ENCODE assay signal across 11 cellular contexts in the genomic region with DNA sequence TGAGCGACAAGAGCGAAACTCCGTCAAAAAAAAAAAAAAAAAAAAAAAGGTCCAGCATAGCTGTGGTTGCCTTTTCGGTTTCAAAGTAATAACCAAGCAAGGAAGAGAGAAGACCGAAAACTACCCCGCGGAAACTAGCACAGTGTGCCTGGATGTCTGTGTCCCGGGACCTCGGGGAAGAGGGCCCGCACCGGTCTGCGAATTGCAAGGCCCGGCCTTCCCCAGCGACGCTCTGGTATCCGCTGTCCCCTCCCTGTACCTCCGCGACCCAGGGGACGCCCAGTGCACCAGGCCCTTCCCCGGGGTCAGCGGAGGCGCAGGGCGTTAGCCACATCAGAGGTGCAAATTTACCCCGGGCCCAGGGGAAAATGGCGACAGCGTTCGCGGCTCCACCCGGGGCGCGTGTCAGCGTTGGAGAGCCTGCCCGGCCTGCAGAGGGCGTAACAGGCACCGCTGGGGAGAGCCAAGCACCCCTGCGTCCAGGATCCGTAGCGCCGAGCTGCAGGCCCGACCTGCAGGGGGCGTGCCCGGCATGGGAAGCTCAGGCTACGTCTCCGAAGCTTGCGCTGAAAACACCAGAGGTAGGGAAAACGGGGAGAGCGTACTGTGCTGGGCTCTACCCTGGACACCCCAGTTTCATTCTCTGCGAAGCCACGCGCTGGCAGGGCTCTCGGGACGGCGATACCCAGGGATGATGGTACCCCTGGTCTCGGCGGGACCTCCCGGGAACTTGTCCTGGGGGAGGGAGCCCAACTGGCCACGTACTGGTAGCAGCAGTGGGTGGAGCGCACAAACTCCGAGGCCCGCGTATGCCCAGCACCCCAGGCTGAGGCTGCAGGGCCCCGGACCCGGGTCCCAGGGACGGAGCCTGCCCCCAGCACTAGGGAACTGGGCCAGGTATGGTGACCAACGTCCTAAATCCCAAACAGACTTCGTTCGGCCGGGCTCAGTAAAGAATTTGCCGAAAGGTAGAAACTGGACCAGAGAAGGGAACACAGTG. TPM values are rescaled to one million over a fixed set of nuclear protein-coding genes. Genes with fewer than 3 reads are reported as not detected.
DNase-seq lines count a peak whose midpoint lies in the region; ATAC-seq and TF ChIP-seq lines count a peak whose summit lies in the region.
"Had no signal": no experiment of that assay in that cellular context is flagged by ENCODE, and none has a peak within 500 bp of the region (broad histone marks: within the 10 kb centered on the region; RNA-seq: fewer than 3 reads in every experiment).

No MANE protein-coding gene starts in this region.

- no peaks in the 10 kb centered on the region for H3K79me2 ChIP-seq in mesendoderm (ENCODE audit: control insufficient read depth, insufficient read depth, low read length)

- H3K4me3 ChIP-seq in A673 (ENCODE audit: low read depth, low read length, poor library complexity, severe bottlenecking) (no peak overlapping the region), epithelial cell of esophagus (ENCODE audit: low read length) (no peak overlapping the region), mesendoderm (ENCODE audit: low read length) (no peak overlapping the region)

- no CpG with 5 or more reads among the region's 69 CpGs for WGBS in mesendoderm (ENCODE audit: extremely low coverage, insufficient coverage, low lambda C conversion rate)

- H3K79me1 ChIP-seq in mesendoderm (ENCODE audit: low read length), result no peaks in the 10 kb centered on the region

- H3K9ac ChIP-seq in mesendoderm (ENCODE audit: low read length), result no peak overlapping the region

- H3K27me3 ChIP-seq in A673 (replicated peaks; ENCODE audit: insufficient read depth, low read depth, low read length, poor library complexity), result no peaks in the 10 kb centered on the region
- peaks cover 67% of the 10 kb centered on the region for H3K27me3 ChIP-seq in mesendoderm (ENCODE audit: insufficient read depth, low read length, poor library complexity)

- no peak overlapping the region for H2BK15ac ChIP-seq in mesendoderm (replicated peaks; ENCODE audit: low read depth)

- peaks cover 4% of the 10 kb centered on the region; the same call in 1 of the 2 replicates for H3K9me3 Mint-ChIP-seq in HFFc6

- DNase-seq in A673 (ENCODE audit: low spot score) (no peak), HFFc6 (no peak), epithelial cell of esophagus (ENCODE audit: low read depth) (peak; percentile 58), mesendoderm (peak; percentile 86), COR-L47 (lab: John Stamatoyannopoulos, UW) (no peak), AML-193 (lab: John Stamatoyannopoulos, UW) (no peak)
- DNase-seq: activated gamma-delta T cell, NCI-H187, tibial artery had no signal

- H3K4me1 ChIP-seq in A673 (ENCODE audit: insufficient read depth, low read length, poor library complexity, severe bottlenecking) (no peaks in the 10 kb centered on the region), mesendoderm (ENCODE audit: control insufficient read depth, low read depth, low read length) (no peaks in the 10 kb centered on the region)

- 0 out of 2 replicates have a peak, but pooled peaks have one; percentile 31 for TF ChIP-seq CTCF in A673 (conservative IDR thresholded peaks at IDR 0.05; ENCODE audit: low read depth, low read length)
- TF ChIP-seq CTCF in HFFc6 (IDR thresholded peaks at IDR 0.05), result peak; percentile 55
- TF ChIP-seq CTCF in epithelial cell of esophagus (IDR thresholded peaks at IDR 0.05; ENCODE audit: insufficient read depth, low read depth, low read length, missing control alignments), result peak; percentile 46

- no peak overlapping the region for H3K56ac ChIP-seq in mesendoderm (ENCODE audit: low read length)

- ATAC-seq in HG03432 (IDR thresholded peaks at IDR 0.05; ENCODE audit: unreplicated experiment) (no peak), HG02973 (IDR thresholded peaks at IDR 0.05; ENCODE audit: unreplicated experiment) (no peak)

- H3K27ac Mint-ChIP-seq in HFFc6, result no peak overlapping the region

- no peaks in the 10 kb centered on the region for H3K9me3 ChIP-seq in A673 (ENCODE audit: low read depth, low read length, poor library complexity, severe bottlenecking)
- H3K9me3 ChIP-seq: tibial artery had no signal

- no peak overlapping the region for H4K5ac ChIP-seq in mesendoderm (ENCODE audit: low read length)

- no peak overlapping the region for H3K4ac ChIP-seq in mesendoderm (ENCODE audit: low read depth, low read length)

- H3K4me3 Mint-ChIP-seq in HFFc6, result no peak overlapping the region

- CTCF ChIA-PET in A673 (lab: Charles Lee), result no interaction called here

- H3K18ac ChIP-seq in mesendoderm (ENCODE audit: low read length), result no peak overlapping the region

- no TSS peak for BruUV-seq in A673 (replicated peaks; lab: Mats Ljungman, UMichigan)

- H3K27me3 Mint-ChIP-seq in HFFc6 (ENCODE audit: insufficient read depth), result peaks cover 55% of the 10 kb centered on the region

- POLR2A ChIA-PET in A673 (lab: Charles Lee; ENCODE audit: low non-redundant PET), result no interaction called here

- H3K23ac ChIP-seq in mesendoderm (ENCODE audit: low read length), result no peak overlapping the region

- no peak overlapping the region for H3K27ac ChIP-seq in A673 (ENCODE audit: low read depth, low read length, poor library complexity, severe bottlenecking)
- H3K27ac ChIP-seq in mesendoderm (ENCODE audit: low read depth, low read length), result no peak overlapping the region
- H3K27ac ChIP-seq: tibial artery had no signal

- H2BK120ac ChIP-seq in mesendoderm (ENCODE audit: low read depth, low read length), result no peak overlapping the region

- H3K4me1 Mint-ChIP-seq in HFFc6 (ENCODE audit: low read depth), result no peaks in the 10 kb centered on the region

- peak overlapping the region; percentile 20 for H3K4me2 ChIP-seq in mesendoderm (ENCODE audit: low read length)

- H3K36me3 Mint-ChIP-seq in HFFc6 (ENCODE audit: low read depth), result no peaks in the 10 kb centered on the region; the same call in 1 of the 2 replicates

- no peak overlapping the region for H2BK5ac ChIP-seq in mesendoderm (ENCODE audit: low read length)

- intact Hi-C loops in A673 (cut with micrococcal nuclease; ENCODE audit: unreplicated experiment), result no loop called here

- no peak overlapping the region for H2AK5ac ChIP-seq in mesendoderm (ENCODE audit: low read length)

- H3K36me3 ChIP-seq in A673 (ENCODE audit: insufficient read depth, low read length, poor library complexity, severe bottlenecking) (no peaks in the 10 kb centered on the region), mesendoderm (ENCODE audit: control insufficient read depth, insufficient read depth, low read length) (no peaks in the 10 kb centered on the region)
- H3K36me3 ChIP-seq: tibial artery had no signal

- no peak overlapping the region for H4K8ac ChIP-seq in mesendoderm (ENCODE audit: low read depth, low read length)

RNA-seq across cellular contexts. Expression of a gene that starts 16.2 kb away (rescaled TPM):
- 8.8 and 9.0 TPM in 2 replicates for total RNA-seq in A673 (2021)
- total RNA-seq in HFFc6 (2021; fragmentation: NEBNext Ultra II Directional; extraction: Animal tissue kit (Norgen Biotek cat#: 25700)), result not detected
- 0.25 TPM for polyA plus RNA-seq in mesendoderm (2013, experiment 1 of 2)
- 0.28 TPM for polyA plus RNA-seq in mesendoderm (2013, experiment 2 of 2)

Comparison
In these comparisons a context has a peak if more than half of its experiments do, and no peak if none do; other contexts are left out.
1. DNase-seq: peak in epithelial cell of esophagus (single experiment) and mesendoderm (single experiment); none in A673 (single experiment), HFFc6 (single experiment), COR-L47 (single experiment) and AML-193 (0 of 2).
2. Peak in every context shown above with its lines, with median percentiles within 50 percentile points of each other: CTCF ChIP-seq.